Comparison of ENCODE assay signal across 12 cellular contexts in genomic region chr18:48607049-48607984, GRCh38.
DNase-seq lines count a peak whose midpoint lies in the region; ATAC-seq and TF ChIP-seq lines count a peak whose summit lies in the region.
"Had no signal": no experiment of that assay in that cellular context is flagged by ENCODE, and none has a peak within 500 bp of the region (broad histone marks: within the 10 kb centered on the region; RNA-seq: fewer than 3 reads in every experiment).

No MANE protein-coding gene starts in this region.

- DNase-seq in H4 (ENCODE audit: low spot score) (peak; percentile 73), adipocyte (ENCODE audit: low read depth) (peak; percentile 96), left ventricle myocardium superior (peak; percentile 71), spleen (peak; percentile 61), 8988T (no peak)
- DNase-seq in activated CD4-positive, alpha-beta T cell treated with anti-CD3 and anti-CD28 coated beads, Interleukin-2, amount 50 U/mL, for 48 hours = no peak
- DNase-seq: central memory CD4-positive, alpha-beta T cell; NCI-H2081; stimulated activated naive CD8-positive, alpha-beta T cell treated with anti-CD3 and anti-CD28 coated beads, Interleukin-15, amount 100 ng/mL, for 72 hours had no signal

- H3K36me3 ChIP-seq in adipocyte (ENCODE audit: control insufficient read depth, insufficient read depth, low read length, severe bottlenecking) (no peaks in the 10 kb centered on the region), spleen (no peaks in the 10 kb centered on the region)

- intact Hi-C loops in left ventricle myocardium superior (cut with micrococcal nuclease) = loop anchor here (10.0 kb wide), 1 partner anchor 63 kb away; no protein-coding TSS in a partner anchor
- intact Hi-C loops in spleen (cut with DNase I; ENCODE audit: low total_unique reads) = no loop called here

- WGBS in spleen, 5 donors = 70 to 83% (median 73%) methylated on average over 8 of the region's 8 CpGs

- ATAC-seq in left ventricle myocardium superior (peak; percentile 74), GM21723 (IDR thresholded peaks at IDR 0.05; ENCODE audit: unreplicated experiment) (no peak), HG02970 (IDR thresholded peaks at IDR 0.05; ENCODE audit: low FRiP score, unreplicated experiment) (no peak)
- ATAC-seq: stimulated activated naive CD8-positive, alpha-beta T cell treated with anti-CD3 and anti-CD28 coated beads, Interleukin-15, amount 100 ng/mL, for 72 hours had no signal

- H3K4me1 ChIP-seq in adipocyte (ENCODE audit: control insufficient read depth, insufficient read depth, low read length) (peaks cover 27% of the 10 kb centered on the region), spleen (peaks cover 0 to 10% (median 0%) of the 10 kb centered on the region in 6 donors)

- H3K9me3 ChIP-seq in adipocyte (ENCODE audit: control insufficient read depth, low read length) (no peaks in the 10 kb centered on the region), spleen (no peaks in the 10 kb centered on the region)

- no peak overlapping the region for H3K9ac ChIP-seq in adipocyte (ENCODE audit: low read length)

- H3K27ac ChIP-seq in spleen = no peak overlapping the region
- H3K27ac ChIP-seq: skin epidermis had no signal

- no peak for TF ChIP-seq CTCF in spleen (IDR thresholded peaks at IDR 0.05 in 8 of 11, conservative IDR thresholded peaks at IDR 0.05 in 3 of 11)

- H3K27me3 ChIP-seq in adipocyte (replicated peaks; ENCODE audit: control insufficient read depth, insufficient read depth, low read length) (no peaks in the 10 kb centered on the region), spleen (replicated peaks in 1 of 7) (no peaks in the 10 kb centered on the region)

- H3K4me3 ChIP-seq in adipocyte (ENCODE audit: low read length) (no peak overlapping the region), spleen (no peak overlapping the region)
- H3K4me3 ChIP-seq: skin epidermis had no signal

- TF ChIP-seq POLR2A in spleen (IDR thresholded peaks at IDR 0.05) = no peak

Comparison
In these comparisons a context has a peak if more than half of its experiments do, and no peak if none do; other contexts are left out.
1. DNase-seq: peak in H4 (single experiment), adipocyte (single experiment), left ventricle myocardium superior (single experiment) and spleen (single experiment); none in 8988T (single experiment) and activated CD4-positive, alpha-beta T cell treated with anti-CD3 and anti-CD28 coated beads, Interleukin-2, amount 50 U/mL, for 48 hours (0 of 2).